Comparison of ENCODE assay signal across 8 cellular contexts in the genomic region with DNA sequence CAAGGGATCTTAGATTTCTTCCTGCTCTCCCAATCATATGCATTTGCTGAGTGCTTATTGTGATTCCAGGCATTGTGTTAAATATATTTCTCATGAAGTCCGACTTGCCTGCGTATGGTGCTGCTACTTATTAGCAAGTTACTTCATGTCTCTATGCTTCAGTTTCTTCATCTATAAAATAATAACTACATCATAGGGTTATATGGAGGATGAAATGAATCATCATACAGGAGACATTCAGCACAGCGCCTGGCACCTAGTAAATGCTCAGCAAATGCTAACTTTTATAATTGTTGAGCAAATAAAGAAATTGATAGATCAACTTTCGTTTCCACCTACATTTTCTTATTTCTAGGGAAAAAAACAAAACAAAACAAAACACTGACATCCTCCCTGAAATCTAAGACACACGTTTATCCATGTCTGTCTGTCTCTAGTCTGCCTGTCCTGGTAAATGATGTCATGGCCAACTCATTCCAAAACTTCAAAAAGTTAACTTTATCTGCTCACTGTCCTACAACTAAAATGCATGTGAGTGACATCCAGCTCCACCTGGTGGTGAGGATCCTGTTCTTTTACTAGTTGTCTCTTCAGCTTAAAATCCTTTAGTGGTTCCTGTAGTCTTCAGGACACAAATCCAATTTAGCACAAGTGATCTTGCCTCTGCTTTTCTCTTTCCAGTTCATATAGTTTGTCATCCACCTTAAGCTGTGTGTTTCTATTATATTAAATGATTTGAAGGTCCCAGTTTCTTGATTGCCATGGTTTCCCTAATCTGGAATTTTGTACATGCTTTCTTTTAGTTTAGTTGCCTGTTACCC. TPM values are rescaled to one million over a fixed set of nuclear protein-coding genes. Genes with fewer than 3 reads are reported as not detected.
A peak's percentile ranks its signal among the peaks of the same experiment; 100 is the strongest.
DNase-seq lines count a peak whose midpoint lies in the region; ATAC-seq and TF ChIP-seq lines count a peak whose summit lies in the region.

No MANE protein-coding gene starts in this region.

- H3K4me3 ChIP-seq in fibroblast of mammary gland (ENCODE audit: control insufficient read depth, low read depth, low read length) = no peak overlapping the region
- no peak overlapping the region for H3K4me3 ChIP-seq in testis

- intact Hi-C loops in testis (cut with DNase I; ENCODE audit: low total_unique reads) = no loop called here

- no peaks in the 10 kb centered on the region for H3K4me1 ChIP-seq in testis

- no peaks in the 10 kb centered on the region for H3K27me3 Mint-ChIP-seq in T-cell

- peak overlapping the region in 1 of 3 donors; percentile 26 for H3K4me3 Mint-ChIP-seq in T-cell

- peaks cover 31% of the 10 kb centered on the region for H3K36me3 Mint-ChIP-seq in T-cell

- no peak overlapping the region for H3K27ac ChIP-seq in testis

- peaks cover 50 to 62% (median 55%) of the 10 kb centered on the region in 3 donors for H3K4me1 Mint-ChIP-seq in T-cell

- no peaks in the 10 kb centered on the region for H3K9me3 Mint-ChIP-seq in T-cell

- H3K27me3 ChIP-seq in testis = no peaks in the 10 kb centered on the region

- H3K9me3 ChIP-seq in testis = no peaks in the 10 kb centered on the region

- DNase-seq in AG08396 (ENCODE audit: low spot score) = peak; percentile 14
- peak; percentile 21 for DNase-seq in GM13977 (ENCODE audit: low spot score)
- DNase-seq in T-cell = peak in 23 of 34 experiments; percentile 8 to 54 (median 28)
- peak; percentile 62 for DNase-seq in fibroblast of mammary gland (ENCODE audit: low read depth)
- peak; percentile 44 for DNase-seq in testis
- DNase-seq in NCI-H146 treated with DMSO at 0.1 percent for 48 hours (lab: John Stamatoyannopoulos, UW; ENCODE audit: unreplicated experiment) = no peak

- 82 to 89% methylated on average over 5 of the region's 5 CpGs for WGBS in testis, 2 donors

- TF ChIP-seq CTCF in GM13977 (IDR thresholded peaks at IDR 0.05; ENCODE audit: extremely low read depth, insufficient read depth, missing control alignments) (peak; percentile 52), fibroblast of mammary gland (conservative IDR thresholded peaks at IDR 0.05; ENCODE audit: control insufficient read depth, insufficient read depth, low read depth, low read length) (peak; percentile 60), testis (IDR thresholded peaks at IDR 0.05) (peak in 1 of 3 experiments; percentile 27)

- ATAC-seq in HG03135 (IDR thresholded peaks at IDR 0.05; ENCODE audit: unreplicated experiment) (peak; percentile 59), T-cell (replicated peaks in 1 of 4) (no peak), GM19328 (IDR thresholded peaks at IDR 0.05; ENCODE audit: unreplicated experiment) (no peak)

- H3K27ac Mint-ChIP-seq in T-cell = peak overlapping the region; percentile 68 to 71

- H3K36me3 ChIP-seq in testis (ENCODE audit: low read depth, missing control alignments) = no peaks in the 10 kb centered on the region

- POLR2A ChIA-PET in T-cell (lab: Charles Lee) = no interaction called here

- CTCF ChIA-PET in T-cell (lab: Charles Lee) = interaction anchor here (0.8 to 1.1 kb wide), 6 partner anchors 10 to 35 kb away, joined by 4 to 5 read pairs (median 4); no protein-coding TSS in a partner anchor

- TF ChIP-seq POLR2A in testis (IDR thresholded peaks at IDR 0.05) = no peak

- in situ Hi-C loops in GM13977 (cut with MboI; ENCODE audit: low pct_unique_long_range_greater_than_20kb, low sequenced_read_pairs, unreplicated experiment) = no loop called here

RNA-seq across cellular contexts. Expression of a gene that starts 27.7 kb away (rescaled TPM):
- not detected for total RNA-seq in T-cell
- 10 to 100 TPM; 18.0 to 22.8 TPM for total RNA-seq in testis
- polyA plus RNA-seq in testis (ENCODE audit: insufficient read depth, low read depth, low replicate concordance) = 241 TPM

RNA-seq across cellular contexts. Expression of a gene that starts 33.5 kb away (rescaled TPM):
- 10 to 100 TPM; 36.8 to 53.4 (median 42.5) TPM for total RNA-seq in T-cell
- 10 to 100 TPM; 36.7 to 53.1 TPM for total RNA-seq in testis
- 78.0 TPM for polyA plus RNA-seq in testis (ENCODE audit: insufficient read depth, low read depth, low replicate concordance)

Comparison
In these comparisons a context has a peak if more than half of its experiments do, and no peak if none do; other contexts are left out.
1. RNA of a gene that starts 27.7 kb away (total RNA-seq): 18.0 to 22.8 TPM in testis; not detected in T-cell; every median in the first group is over 10 times any median in the second.